Comparison of ENCODE assay signal across 24 cellular contexts in genomic region chr1:7222616-7223015, GRCh38.
"Had no signal": no experiment of that assay in that cellular context is flagged by ENCODE, and none has a peak within 500 bp of the region (broad histone marks: within the 10 kb centered on the region; RNA-seq: fewer than 3 reads in every experiment).

No MANE protein-coding gene starts in this region.

- H3K27me3 ChIP-seq: gastrocnemius medialis, right lobe of liver, thyroid gland, vagina had no signal

- H2AFZ ChIP-seq: parathyroid adenoma had no signal

- H3K27ac ChIP-seq: gastrocnemius medialis, parathyroid adenoma, right lobe of liver, stomach, thyroid gland, vagina had no signal

- H3K9me3 Mint-ChIP-seq: effector memory CD8-positive, alpha-beta T cell; mesothelial cell of epicardium; nephron had no signal

- H3K79me2 ChIP-seq: parathyroid adenoma had no signal

- H3K4me1 Mint-ChIP-seq: memory B cell, mesothelial cell of epicardium, naive B cell, nephron had no signal

- H3K4me3 ChIP-seq: gastrocnemius medialis, lung, mucosa of descending colon, right lobe of liver, stomach, thyroid gland, vagina had no signal

- DNase-seq: cortex of kidney; effector memory CD8-positive, alpha-beta T cell; gastrocnemius medialis; left ventricle myocardium superior; naive B cell; occipital lobe; right lobe of liver; small intestine; stimulated activated CD4-positive, alpha-beta T cell treated with anti-CD3 and anti-CD28 coated beads, Interleukin-12 subunit alpha, Interleukin-12 subunit beta, amount 100 ng/mL, for 4 hours; stimulated activated CD4-positive, alpha-beta T cell treated with anti-CD3 and anti-CD28 coated beads, Interleukin-1b, Interleukin-23, amount 100 ng/mL, for 48 hours; stimulated activated CD4-positive, alpha-beta T cell treated with anti-CD3 and anti-CD28 coated beads, Interleukin-4, amount 100 ng/mL, for 1 hour; stimulated activated CD8-positive, alpha-beta memory T cell treated with anti-CD3 and anti-CD28 coated beads, Interleukin-4, amount 100 ng/mL, for 48 hours; stimulated activated naive CD4-positive, alpha-beta T cell treated with Interleukin-2 at 50 U/mL for 16 hours; stomach; thyroid gland; trophoblast cell had no signal

- H3K36me3 ChIP-seq: gastrocnemius medialis, right lobe of liver, stomach, thyroid gland, vagina had no signal

- ATAC-seq: effector memory CD8-positive, alpha-beta T cell; gastrocnemius medialis; left ventricle myocardium superior; mucosa of descending colon; right lobe of liver had no signal

- H3K27ac Mint-ChIP-seq: effector memory CD8-positive, alpha-beta T cell; memory B cell; mesothelial cell of epicardium; nephron; progenitor cell of endocrine pancreas had no signal

- H3K9ac ChIP-seq: parathyroid adenoma had no signal

- H3K36me3 Mint-ChIP-seq: mesothelial cell of epicardium, naive B cell had no signal

- H3K9me3 ChIP-seq: gastrocnemius medialis, mucosa of descending colon, right lobe of liver, stomach, thyroid gland, vagina had no signal

- H3K4me3 Mint-ChIP-seq: effector memory CD8-positive, alpha-beta T cell; memory B cell; mesothelial cell of epicardium; naive B cell; nephron had no signal

- H3K4me1 ChIP-seq: gastrocnemius medialis, parathyroid adenoma, right lobe of liver, stomach, thyroid gland, vagina had no signal
